Comparison of ENCODE assay signal across 31 cellular contexts in the genomic region with DNA sequence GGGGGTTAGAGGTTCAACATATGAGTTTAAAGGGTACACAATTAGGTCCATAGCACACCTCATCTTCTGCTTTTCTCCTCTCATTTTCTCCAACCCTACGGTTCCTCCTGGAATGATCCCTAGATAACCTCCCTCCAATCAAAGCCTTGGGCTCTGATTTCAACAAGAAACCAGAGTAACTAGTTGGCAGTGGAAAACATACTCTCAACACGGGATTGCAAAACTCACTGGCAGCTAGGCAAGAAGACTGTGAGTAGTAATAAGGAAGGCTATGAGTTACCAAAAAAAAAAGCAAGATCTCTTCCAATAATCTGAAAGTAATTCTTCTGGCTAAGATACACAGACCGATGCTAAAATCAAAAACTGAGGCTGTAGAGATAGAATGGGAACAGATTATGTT. TPM values are rescaled to one million over a fixed set of nuclear protein-coding genes. Genes with fewer than 3 reads are reported as not detected.
DNase-seq lines count a peak whose midpoint lies in the region; ATAC-seq and TF ChIP-seq lines count a peak whose summit lies in the region.
"Had no signal": no experiment of that assay in that cellular context is flagged by ENCODE, and none has a peak within 500 bp of the region (broad histone marks: within the 10 kb centered on the region; RNA-seq: fewer than 3 reads in every experiment).

No MANE protein-coding gene starts in this region.

- no peaks in the 10 kb centered on the region for H3K4me1 ChIP-seq in mammary epithelial cell (ENCODE audit: insufficient read depth, low read length)
- H3K4me1 ChIP-seq in urinary bladder (ENCODE audit: insufficient read depth), result no peaks in the 10 kb centered on the region
- no peaks in the 10 kb centered on the region for H3K4me1 ChIP-seq in hepatocyte (ENCODE audit: insufficient read depth)
- H3K4me1 ChIP-seq: BLaER1, breast epithelium, esophagus squamous epithelium had no signal

- H3K27me3 ChIP-seq in mammary epithelial cell (ENCODE audit: insufficient read depth, low read length), result no peaks in the 10 kb centered on the region
- H3K27me3 ChIP-seq in hepatocyte, result no peaks in the 10 kb centered on the region
- H3K27me3 ChIP-seq: BLaER1, breast epithelium, esophagus squamous epithelium, heart left ventricle had no signal

- in situ Hi-C loops in mammary epithelial cell (cut with MboI; ENCODE audit: low sequenced_read_pairs in 2 of 2), result no loop called here

- intact Hi-C loops in MCF 10A (cut with micrococcal nuclease), result no loop called here
- intact Hi-C loops in mammary epithelial cell (cut with micrococcal nuclease), result no loop called here
- intact Hi-C loops in lower leg skin (cut with DNase I; ENCODE audit: low total_unique reads), result no loop called here

- no peak overlapping the region for H3K4me3 Mint-ChIP-seq in MCF 10A (ENCODE audit: unreplicated experiment)
- no peak overlapping the region for H3K4me3 Mint-ChIP-seq in activated T-cell treated with anti-CD3 and anti-CD28 coated beads, Interleukin-2, amount 50 U/mL, for 72 hours
- H3K4me3 Mint-ChIP-seq: activated CD8-positive, alpha-beta T cell treated with anti-CD3 and anti-CD28 coated beads, Interleukin-2, amount 10 ng/mL, durations not matched to agents 7 days and 5 days; endodermal cell; neural crest cell; T-helper 1 cell treated with Interleukin-12 subunit alpha and Interleukin-12 subunit beta and Interleukin-4 antibody, amounts not matched to agents 30 μg/mL and 1 μg/mL, for 36 hours; type B pancreatic cell had no signal

- POLR2A ChIA-PET in MCF 10A (lab: Yijun Ruan, JAX), result no interaction called here

- H3K36me3 ChIP-seq in mammary epithelial cell (ENCODE audit: insufficient read depth, low read length) (no peaks in the 10 kb centered on the region), urinary bladder (ENCODE audit: insufficient read depth) (no peaks in the 10 kb centered on the region), hepatocyte (replicated peaks; ENCODE audit: insufficient read depth, low read depth) (no peaks in the 10 kb centered on the region)
- H3K36me3 ChIP-seq: BLaER1, breast epithelium, esophagus squamous epithelium, heart left ventricle had no signal

- BruUV-seq in MCF 10A (replicated peaks; lab: Mats Ljungman, UMichigan) (no TSS peak), mammary epithelial cell (replicated peaks; lab: Mats Ljungman, UMichigan) (no TSS peak)

- no peaks in the 10 kb centered on the region for H3K36me3 Mint-ChIP-seq in MCF 10A (ENCODE audit: insufficient read depth, unreplicated experiment)
- H3K36me3 Mint-ChIP-seq in activated T-cell treated with anti-CD3 and anti-CD28 coated beads, Interleukin-2, amount 50 U/mL, for 72 hours (ENCODE audit: insufficient read depth in 2 of 2), result no peaks in the 10 kb centered on the region
- H3K36me3 Mint-ChIP-seq: type B pancreatic cell had no signal

- H3K27ac ChIP-seq in mammary epithelial cell (ENCODE audit: insufficient read depth, low read depth, low read length) (no peak overlapping the region), urinary bladder (ENCODE audit: low read depth) (peak overlapping the region; percentile 10), hepatocyte (no peak overlapping the region)
- H3K27ac ChIP-seq: 22Rv1, BLaER1, esophagus squamous epithelium, heart left ventricle, SK-N-MC, skin epidermis had no signal

- no peak for ATAC-seq in activated T-cell treated with anti-CD3 and anti-CD28 coated beads, Interleukin-2, amount 50 U/mL, for 72 hours (replicated peaks in 1 of 2)
- ATAC-seq: activated CD8-positive, alpha-beta T cell treated with anti-CD3 and anti-CD28 coated beads, Interleukin-2, amount 10 ng/mL, durations not matched to agents 7 days and 5 days; mucosa of descending colon had no signal

- TF ChIP-seq CTCF in MCF 10A (IDR thresholded peaks at IDR 0.05; ENCODE audit: unreplicated experiment), result no peak
- no peak for TF ChIP-seq CTCF in mammary epithelial cell (conservative IDR thresholded peaks at IDR 0.05 in 1 of 2, IDR thresholded peaks at IDR 0.05 in 1 of 2; ENCODE audit: extremely low read depth in 1 of 2, insufficient read depth in 1 of 2, low read depth in 1 of 2, low read length in 2 of 2)
- no peak for TF ChIP-seq CTCF in lower leg skin (IDR thresholded peaks at IDR 0.05)
- TF ChIP-seq CTCF in hepatocyte (IDR thresholded peaks at IDR 0.05; ENCODE audit: poor library complexity), result no peak

- H3K9me3 ChIP-seq in mammary epithelial cell (replicated peaks; ENCODE audit: insufficient read depth, low read length) (no peaks in the 10 kb centered on the region), hepatocyte (ENCODE audit: low read depth) (no peaks in the 10 kb centered on the region)
- H3K9me3 ChIP-seq: BLaER1, breast epithelium, esophagus squamous epithelium, mucosa of descending colon had no signal

- dilution Hi-C loops in mammary epithelial cell (cut with HindIII; ENCODE audit: low sequenced_read_pairs), result no loop called here

- H2AFZ ChIP-seq in mammary epithelial cell (ENCODE audit: low read depth, low read length) (no peak overlapping the region), hepatocyte (no peak overlapping the region)

- H3K4me3 ChIP-seq in mammary epithelial cell (replicated peaks in 1 of 3; ENCODE audit: insufficient read depth in 1 of 3, low read depth in 2 of 3, low read length in 3 of 3) (no peak overlapping the region), lower leg skin (ENCODE audit: low read depth, poor library complexity, severe bottlenecking) (no peak overlapping the region), urinary bladder (ENCODE audit: low read depth, low read length) (no peak overlapping the region), hepatocyte (no peak overlapping the region)
- H3K4me3 ChIP-seq: BLaER1, breast epithelium, esophagus squamous epithelium, heart left ventricle, mucosa of descending colon, SK-N-MC, skin epidermis had no signal

- H3K79me2 ChIP-seq in mammary epithelial cell (ENCODE audit: insufficient read depth, low read length) (no peaks in the 10 kb centered on the region), hepatocyte (no peaks in the 10 kb centered on the region)

- DNase-seq in MCF 10A (ENCODE audit: unreplicated experiment), result peak; percentile 24
- DNase-seq in mammary epithelial cell, result no peak
- peak; percentile 96 for DNase-seq in fibroblast of peridontal ligament (ENCODE audit: extremely low read depth)
- peak; percentile 47 to 78 for DNase-seq in lower leg skin (ENCODE audit: low spot score in 2 of 2)
- DNase-seq in activated T-cell treated with anti-CD3 and anti-CD28 coated beads, Interleukin-2, amount 50 U/mL, for 72 hours, result no peak
- DNase-seq in hepatocyte (ENCODE audit: low spot score), result no peak
- no peak for DNase-seq in activated CD4-positive, alpha-beta T cell treated with anti-CD3 and anti-CD28 coated beads, Interleukin-2, amount 50 U/mL, for 48 hours
- DNase-seq: activated CD4-positive, alpha-beta T cell treated with anti-CD3 and anti-CD28 coated beads for 1 hour; activated CD8-positive, alpha-beta T cell treated with anti-CD3 and anti-CD28 coated beads, Interleukin-2, amount 10 ng/mL, durations not matched to agents 7 days and 5 days; activated naive CD4-positive, alpha-beta T cell treated with Interleukin-2 at 50 U/mL for 16 hours; activated T-cell treated with anti-CD3 and anti-CD28 coated beads for 4 hours; COR-L47; DMS79; endodermal cell; esophagus squamous epithelium; IMR-90; NCI-H1105; NCI-H2029; NCI-H2227 treated with DMSO at 0.1 percent for 48 hours had no signal

- H3K27me3 Mint-ChIP-seq in MCF 10A (ENCODE audit: insufficient read depth, unreplicated experiment), result no peaks in the 10 kb centered on the region
- no peaks in the 10 kb centered on the region for H3K27me3 Mint-ChIP-seq in activated T-cell treated with anti-CD3 and anti-CD28 coated beads, Interleukin-2, amount 50 U/mL, for 72 hours (ENCODE audit: low read depth)
- H3K27me3 Mint-ChIP-seq: progenitor cell of endocrine pancreas, type B pancreatic cell had no signal

- H3K4me1 Mint-ChIP-seq in MCF 10A (ENCODE audit: insufficient read depth, unreplicated experiment), result peaks cover 8% of the 10 kb centered on the region
- H3K4me1 Mint-ChIP-seq in activated T-cell treated with anti-CD3 and anti-CD28 coated beads, Interleukin-2, amount 50 U/mL, for 72 hours (ENCODE audit: low read depth), result no peaks in the 10 kb centered on the region
- H3K4me1 Mint-ChIP-seq: endodermal cell had no signal

- H3K27ac Mint-ChIP-seq in MCF 10A (ENCODE audit: low read depth, unreplicated experiment), result no peak overlapping the region
- no peak overlapping the region for H3K27ac Mint-ChIP-seq in activated T-cell treated with anti-CD3 and anti-CD28 coated beads, Interleukin-2, amount 50 U/mL, for 72 hours
- H3K27ac Mint-ChIP-seq: activated CD8-positive, alpha-beta T cell treated with anti-CD3 and anti-CD28 coated beads, Interleukin-2, amount 10 ng/mL, durations not matched to agents 7 days and 5 days; endodermal cell; progenitor cell of endocrine pancreas; T-helper 1 cell treated with Interleukin-12 subunit alpha and Interleukin-12 subunit beta and Interleukin-4 antibody, amounts not matched to agents 30 μg/mL and 1 μg/mL, for 36 hours; type B pancreatic cell had no signal

- peaks cover 11% of the 10 kb centered on the region for H3K9me3 Mint-ChIP-seq in MCF 10A (ENCODE audit: unreplicated experiment)
- H3K9me3 Mint-ChIP-seq in activated T-cell treated with anti-CD3 and anti-CD28 coated beads, Interleukin-2, amount 50 U/mL, for 72 hours, result peaks cover 1 to 2% of the 10 kb centered on the region in 2 donors
- H3K9me3 Mint-ChIP-seq: T-helper 1 cell treated with Interleukin-12 subunit alpha and Interleukin-12 subunit beta and Interleukin-4 antibody, amounts not matched to agents 30 μg/mL and 1 μg/mL, for 36 hours had no signal

- no peak for TF ChIP-seq POLR2A in lower leg skin (IDR thresholded peaks at IDR 0.05)

- no peak overlapping the region for H3K9ac ChIP-seq in mammary epithelial cell (ENCODE audit: insufficient read depth, low read length)
- H3K9ac ChIP-seq: BLaER1 had no signal

- H3K4me2 ChIP-seq in mammary epithelial cell (ENCODE audit: insufficient read depth, low read depth, low read length) (no peak overlapping the region), hepatocyte (no peak overlapping the region)
- H3K4me2 ChIP-seq: BLaER1 had no signal

- CTCF ChIA-PET in MCF 10A (lab: Yijun Ruan, JAX), result no interaction called here
- CTCF ChIA-PET in mammary epithelial cell (lab: Charles Lee; ENCODE audit: low non-redundant PET), result no interaction called here

- 5% methylated on average over 3 of the region's 3 CpGs for whole genome bisulfite sequencing in mammary epithelial cell (ENCODE audit: low coverage, missing lambda C conversion rate)
- 47 to 63% methylated on average over 3 of the region's 3 CpGs for WGBS in lower leg skin, 2 donors
- 59% methylated on average over 3 of the region's 3 CpGs for WGBS in urinary bladder
- 89% methylated on average over 3 of the region's 3 CpGs for WGBS in hepatocyte (ENCODE audit: low lambda C conversion rate, missing lambda C conversion rate)

- H4K20me1 ChIP-seq in mammary epithelial cell (ENCODE audit: insufficient read depth, low read length), result no peaks in the 10 kb centered on the region
- no peaks in the 10 kb centered on the region for H4K20me1 ChIP-seq in hepatocyte (ENCODE audit: insufficient read depth, poor library complexity, severe bottlenecking)
- H4K20me1 ChIP-seq: BLaER1 had no signal

- no peaks in the 10 kb centered on the region for H3K9me2 ChIP-seq in hepatocyte (replicated peaks; ENCODE audit: insufficient read depth)

RNA-seq across cellular contexts. Expression of a gene that starts 28.5 kb away (rescaled TPM):
- total RNA-seq in MCF 10A (2022), result 3.4 and 3.5 TPM in 2 replicates
- under 1 TPM in 1 of 2 donors, not detected in 1; 0.67 TPM for total RNA-seq in mammary epithelial cell
- polyA plus RNA-seq in mammary epithelial cell, result 0.10 TPM
- not detected for polyA minus RNA-seq in mammary epithelial cell
- 1 to 10 TPM in 2 of 4 donors, under 1 TPM in 2; 0.72 to 2.1 (median 1.5) TPM for total RNA-seq in lower leg skin
- total RNA-seq in urinary bladder, result 114 TPM
- polyA plus RNA-seq in urinary bladder, result 5.6 TPM
- 1 to 10 TPM; 3.3 to 4.3 TPM for total RNA-seq in activated T-cell treated with anti-CD3 and anti-CD28 coated beads, Interleukin-2, amount 50 U/mL, for 72 hours
- 3.7 and 5.4 TPM in 2 replicates for total RNA-seq in hepatocyte
- 1.7 and 2.8 TPM in 2 replicates for polyA plus RNA-seq in hepatocyte

RNA-seq across cellular contexts. Expression of a gene that starts 54.5 kb away (rescaled TPM):
- total RNA-seq in MCF 10A (2022) (88.7 and 95.0 TPM in 2 replicates), mammary epithelial cell (10 to 100 TPM; 62.0 to 63.3 TPM), lower leg skin (10 to 100 TPM; 20.6 to 28.9 (median 23.4) TPM), urinary bladder (97.6 TPM), hepatocyte (40.2 and 43.3 TPM in 2 replicates)
- polyA plus RNA-seq in mammary epithelial cell (32.4 TPM), urinary bladder (19.9 TPM), hepatocyte (11.7 and 15.1 TPM in 2 replicates)
- polyA minus RNA-seq in mammary epithelial cell, result 29.3 TPM
- total RNA-seq in activated T-cell treated with anti-CD3 and anti-CD28 coated beads, Interleukin-2, amount 50 U/mL, for 72 hours, result 10 to 100 TPM; 69.5 to 79.6 TPM

Comparison
In these comparisons a context has a peak if more than half of its experiments do, and no peak if none do; other contexts are left out.
1. DNase-seq: peak in MCF 10A (single experiment), fibroblast of peridontal ligament (single experiment) and lower leg skin (2 of 2); none in mammary epithelial cell (single experiment), activated T-cell treated with anti-CD3 and anti-CD28 coated beads, Interleukin-2, amount 50 U/mL, for 72 hours (0 of 2), hepatocyte (single experiment) and activated CD4-positive, alpha-beta T cell treated with anti-CD3 and anti-CD28 coated beads, Interleukin-2, amount 50 U/mL, for 48 hours (0 of 2).
2. RNA of a gene that starts 28.5 kb away (total RNA-seq): 114 TPM in urinary bladder (single experiment); 3.7 to 5.4 TPM in hepatocyte, 3.3 to 4.3 TPM in activated T-cell treated with anti-CD3 and anti-CD28 coated beads, Interleukin-2, amount 50 U/mL, for 72 hours, 3.4 to 3.5 TPM in MCF 10A, 0.72 to 2.1 TPM in lower leg skin and 0.67 TPM in mammary epithelial cell; every median in the first group is over 10 times any median in the second.